10 cellular contexts compared by ENCODE assay signal in the genomic region with DNA sequence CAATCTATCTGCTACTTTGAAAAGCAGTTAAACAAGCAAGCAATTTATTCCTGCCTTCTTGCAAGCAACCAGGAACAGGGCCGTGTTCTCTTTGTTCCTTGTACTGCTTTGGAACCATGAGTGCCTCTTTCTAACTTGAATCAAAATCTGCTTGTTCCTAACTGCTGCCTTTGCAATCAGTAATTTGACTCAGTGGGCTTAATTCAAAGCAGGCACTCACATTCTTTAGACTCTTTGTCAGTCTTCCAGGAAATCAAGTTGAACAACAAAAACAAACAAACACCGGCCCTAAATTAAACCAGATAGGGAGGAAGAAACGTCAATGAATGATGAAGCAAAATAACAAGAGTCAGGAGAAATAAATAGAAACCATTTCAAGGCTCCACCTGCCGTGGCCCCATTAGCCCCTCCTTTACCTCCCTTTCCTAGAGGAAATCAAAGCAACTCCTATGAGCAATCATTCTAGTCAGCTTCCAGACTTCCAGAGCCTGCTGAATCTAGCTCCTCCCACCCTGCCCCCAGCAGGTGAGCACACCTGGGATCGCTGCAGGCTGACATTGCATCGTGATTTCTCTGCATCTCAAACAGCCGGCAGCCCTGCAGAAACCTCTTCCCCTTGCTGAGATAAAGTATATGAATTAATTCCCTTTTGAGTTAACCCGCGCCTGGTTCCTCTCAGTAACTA.
DNase-seq lines count a peak whose midpoint lies in the region; TF ChIP-seq lines count a peak whose summit lies in the region.
"Had no signal": no experiment of that assay in that cellular context is flagged by ENCODE, and none has a peak within 500 bp of the region (broad histone marks: within the 10 kb centered on the region; RNA-seq: fewer than 3 reads in every experiment).

No MANE protein-coding gene starts in this region.

- H3K4me3 Mint-ChIP-seq in MCF 10A (ENCODE audit: unreplicated experiment), result no peak overlapping the region
- H3K4me3 Mint-ChIP-seq: central memory CD8-positive, alpha-beta T cell had no signal

- H3K27ac Mint-ChIP-seq in MCF 10A (ENCODE audit: low read depth, unreplicated experiment), result peak overlapping the region; percentile 24

- CTCF ChIA-PET in MCF 10A (lab: Yijun Ruan, JAX), result interaction anchor here (0.6 to 1.2 kb wide), 4 partner anchors 11 to 584 kb away, joined by 3 read pairs; no protein-coding TSS in a partner anchor

- H3K4me1 ChIP-seq in uterus, result no peaks in the 10 kb centered on the region

- no peaks in the 10 kb centered on the region for H3K9me3 ChIP-seq in uterus

- intact Hi-C loops in MCF 10A (cut with micrococcal nuclease), result no loop called here
- intact Hi-C loops in uterus (cut with DNase I; ENCODE audit: low total_unique reads), result no loop called here

- peak overlapping the region in 1 of 2 donors; percentile 33 for H3K27ac ChIP-seq in uterus

- POLR2A ChIA-PET in MCF 10A (lab: Yijun Ruan, JAX), result interaction anchor here (0.7 to 1.8 kb wide), 15 partner anchors 10 to 588 kb away, joined by 3 to 7 read pairs (median 5); a partner anchor contains a TSS

- H3K27me3 Mint-ChIP-seq in MCF 10A (ENCODE audit: insufficient read depth, unreplicated experiment), result no peaks in the 10 kb centered on the region
- H3K27me3 Mint-ChIP-seq: central memory CD8-positive, alpha-beta T cell had no signal

- no peak for TF ChIP-seq POLR2A in uterus (IDR thresholded peaks at IDR 0.05)

- no peaks in the 10 kb centered on the region for H3K36me3 Mint-ChIP-seq in MCF 10A (ENCODE audit: insufficient read depth, unreplicated experiment)

- no peak for TF ChIP-seq CTCF in MCF 10A (IDR thresholded peaks at IDR 0.05; ENCODE audit: unreplicated experiment)
- no peak for TF ChIP-seq CTCF in uterus (IDR thresholded peaks at IDR 0.05)

- H3K36me3 ChIP-seq in uterus, result no peaks in the 10 kb centered on the region

- no peak overlapping the region for H3K4me3 ChIP-seq in uterus

- BruUV-seq in MCF 10A (replicated peaks; lab: Mats Ljungman, UMichigan), result no TSS peak

- peaks cover 27% of the 10 kb centered on the region for H3K4me1 Mint-ChIP-seq in MCF 10A (ENCODE audit: insufficient read depth, unreplicated experiment)
- H3K4me1 Mint-ChIP-seq: central memory CD8-positive, alpha-beta T cell had no signal

- peak; percentile 19 for DNase-seq in NCI-H1436 (lab: John Stamatoyannopoulos, UW)
- DNase-seq in NCI-H1436 treated with DMSO at 0.1 percent for 48 hours (lab: John Stamatoyannopoulos, UW), result no peak
- peak; percentile 58 for DNase-seq in MCF 10A (ENCODE audit: unreplicated experiment)
- peak; percentile 70 for DNase-seq in left kidney (ENCODE audit: low read depth, low spot score)
- DNase-seq in ureter (ENCODE audit: low spot score), result peak; percentile 45
- no peak for DNase-seq in A172 (ENCODE audit: low spot score)
- no peak for DNase-seq in uterus
- no peak for DNase-seq in T-helper 9 cell
- DNase-seq: activated CD4-positive, alpha-beta T cell treated with anti-CD3 and anti-CD28 coated beads, Interleukin-2, amount 50 U/mL, for 4 hours had no signal

- H3K27me3 ChIP-seq in uterus, result no peaks in the 10 kb centered on the region

- H3K9me3 Mint-ChIP-seq in MCF 10A (ENCODE audit: unreplicated experiment), result no peaks in the 10 kb centered on the region

Comparison
In these comparisons a context has a peak if more than half of its experiments do, and no peak if none do; other contexts are left out.
1. DNase-seq: peak in NCI-H1436 (single experiment), MCF 10A (single experiment), left kidney (single experiment) and ureter (single experiment); none in NCI-H1436 treated with DMSO at 0.1 percent for 48 hours (single experiment), A172 (single experiment), uterus (0 of 2) and T-helper 9 cell (single experiment).